In the genomic region with DNA sequence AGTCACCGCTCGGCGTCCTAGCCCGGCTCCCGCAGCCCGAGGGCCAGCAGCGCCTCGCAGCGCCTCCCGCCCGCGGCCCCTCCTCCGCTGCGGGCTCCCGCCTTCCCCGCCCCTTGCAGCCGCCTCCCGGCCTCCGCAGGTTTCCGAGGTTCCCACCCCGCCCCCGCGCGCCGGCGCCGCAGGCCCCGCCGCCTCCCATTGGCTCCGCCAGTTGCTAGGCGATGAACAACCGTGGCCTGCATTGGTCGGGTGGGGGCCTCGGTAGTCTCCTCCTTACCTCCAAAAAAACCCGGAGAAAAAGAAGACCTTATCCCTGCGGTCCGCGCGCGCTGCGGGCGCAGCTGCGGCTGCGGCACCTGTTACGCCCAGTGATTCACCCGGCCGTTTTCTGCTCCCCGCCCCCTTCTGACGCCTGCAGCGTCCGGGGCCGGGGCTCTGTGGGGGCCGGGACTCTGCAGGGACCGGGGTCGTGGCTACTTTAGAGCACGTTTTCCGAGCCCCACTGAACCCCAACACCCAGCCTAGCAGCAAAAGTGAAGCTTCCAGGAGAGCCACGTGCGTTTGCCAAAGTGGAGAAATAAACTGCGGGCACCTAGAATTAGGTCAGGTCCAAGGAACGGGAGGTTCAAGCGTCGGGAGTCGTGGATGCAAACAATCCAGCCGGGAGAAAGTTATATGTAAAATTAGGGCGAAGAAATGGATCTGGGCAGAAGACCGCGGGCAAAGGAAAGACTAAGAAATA, we compare ENCODE assay signal across 8 cellular contexts. TPM values are rescaled to one million over a fixed set of nuclear protein-coding genes. Genes with fewer than 3 reads are reported as not detected.
DNase-seq lines count a peak whose midpoint lies in the region; ATAC-seq and TF ChIP-seq lines count a peak whose summit lies in the region.

A gene with protein sequence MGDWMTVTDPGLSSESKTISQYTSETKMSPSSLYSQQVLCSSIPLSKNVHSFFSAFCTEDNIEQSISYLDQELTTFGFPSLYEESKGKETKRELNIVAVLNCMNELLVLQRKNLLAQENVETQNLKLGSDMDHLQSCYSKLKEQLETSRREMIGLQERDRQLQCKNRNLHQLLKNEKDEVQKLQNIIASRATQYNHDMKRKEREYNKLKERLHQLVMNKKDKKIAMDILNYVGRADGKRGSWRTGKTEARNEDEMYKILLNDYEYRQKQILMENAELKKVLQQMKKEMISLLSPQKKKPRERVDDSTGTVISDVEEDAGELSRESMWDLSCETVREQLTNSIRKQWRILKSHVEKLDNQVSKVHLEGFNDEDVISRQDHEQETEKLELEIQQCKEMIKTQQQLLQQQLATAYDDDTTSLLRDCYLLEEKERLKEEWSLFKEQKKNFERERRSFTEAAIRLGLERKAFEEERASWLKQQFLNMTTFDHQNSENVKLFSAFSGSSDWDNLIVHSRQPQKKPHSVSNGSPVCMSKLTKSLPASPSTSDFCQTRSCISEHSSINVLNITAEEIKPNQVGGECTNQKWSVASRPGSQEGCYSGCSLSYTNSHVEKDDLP (minus strand): TSS at position 65 of the 742 bp plus-strand sequence. CDS start 19,242 bp downstream, outside the sequence.

- peaks cover 9% of the 10 kb centered on the region for H3K36me3 Mint-ChIP-seq in central memory CD8-positive, alpha-beta T cell (ENCODE audit: insufficient read depth)

- H3K27me3 Mint-ChIP-seq in central memory CD8-positive, alpha-beta T cell = no peaks in the 10 kb centered on the region

- intact Hi-C loops in spleen (cut with DNase I; ENCODE audit: low total_unique reads) = no loop called here

- peak within 1 kb of the TSS; percentile 79 to 95 (median 88) for H3K4me3 ChIP-seq in spleen

- 0 to 1% (median 1%) methylated on average over 34 to 68 of the region's 68 CpGs for WGBS in spleen, 5 donors

- peak; percentile 89 for ATAC-seq in GM19035 (IDR thresholded peaks at IDR 0.05; ENCODE audit: unreplicated experiment)
- ATAC-seq in HG03342 (IDR thresholded peaks at IDR 0.05; ENCODE audit: unreplicated experiment) = peak; percentile 93
- peak; percentile 87 for ATAC-seq in central memory CD8-positive, alpha-beta T cell (replicated peaks; ENCODE audit: extremely low read depth, poor library complexity, severe bottlenecking)

- peak in 1 of 3 donors; percentile 33 for TF ChIP-seq POLR2A in spleen (IDR thresholded peaks at IDR 0.05)

- DNase-seq in AG09319 (ENCODE audit: extremely low read depth, low read depth) (peak; percentile 85), NCI-H345 treated with DMSO at 0.1 percent for 48 hours (lab: John Stamatoyannopoulos, UW; ENCODE audit: unreplicated experiment) (peak; percentile 92), iris pigment epithelial cell (ENCODE audit: low read depth) (peak; percentile 97), spleen (peak; percentile 98)
- peak; percentile 93 to 100 (median 97) for DNase-seq in activated CD4-positive, CD25-positive, alpha-beta regulatory T cell (lab: John Stamatoyannopoulos, UW)
- DNase-seq in central memory CD8-positive, alpha-beta T cell (ENCODE audit: low spot score in 2 of 2) = peak; percentile 98 to 100

- H3K4me1 Mint-ChIP-seq in central memory CD8-positive, alpha-beta T cell = peaks cover 42% of the 10 kb centered on the region

- H3K4me1 ChIP-seq in spleen = peaks cover 11 to 63% (median 34%) of the 10 kb centered on the region in 6 donors

- H3K27me3 ChIP-seq in spleen (replicated peaks in 1 of 7) = no peaks in the 10 kb centered on the region

- H3K9me3 Mint-ChIP-seq in central memory CD8-positive, alpha-beta T cell = no peaks in the 10 kb centered on the region

- H3K27ac Mint-ChIP-seq in central memory CD8-positive, alpha-beta T cell (ENCODE audit: low read depth) = peak within 1 kb of the TSS; percentile 96

- H3K9me3 ChIP-seq in spleen = no peaks in the 10 kb centered on the region

- peak within 1 kb of the TSS; percentile 93 for H3K4me3 Mint-ChIP-seq in central memory CD8-positive, alpha-beta T cell

- TF ChIP-seq CTCF in AG09319 (IDR thresholded peaks at IDR 0.05; ENCODE audit: low read depth, low read length) (no peak), spleen (IDR thresholded peaks at IDR 0.05 in 8 of 11, conservative IDR thresholded peaks at IDR 0.05 in 3 of 11) (no peak)

- no peaks in the 10 kb centered on the region for H3K36me3 ChIP-seq in spleen

- peak within 1 kb of the TSS; percentile 78 to 93 (median 88) for H3K27ac ChIP-seq in spleen

RNA-seq across cellular contexts. Expression of the gene that starts here (rescaled TPM):
- 10 to 100 TPM in 3 of 7 donors, 1 to 10 TPM in 4; 8.0 to 14.2 (median 9.5) TPM for total RNA-seq in spleen
- polyA plus RNA-seq in spleen = 1 to 10 TPM; 2.8 to 4.1 (median 3.8) TPM

Comparison
In these comparisons a context has a peak if more than half of its experiments do, and no peak if none do; other contexts are left out.
1. Peak in every context shown above with its lines: DNase-seq, ATAC-seq, H3K4me3 ChIP-seq and H3K27ac ChIP-seq.